12 cellular contexts compared by ENCODE assay signal in the genomic region with DNA sequence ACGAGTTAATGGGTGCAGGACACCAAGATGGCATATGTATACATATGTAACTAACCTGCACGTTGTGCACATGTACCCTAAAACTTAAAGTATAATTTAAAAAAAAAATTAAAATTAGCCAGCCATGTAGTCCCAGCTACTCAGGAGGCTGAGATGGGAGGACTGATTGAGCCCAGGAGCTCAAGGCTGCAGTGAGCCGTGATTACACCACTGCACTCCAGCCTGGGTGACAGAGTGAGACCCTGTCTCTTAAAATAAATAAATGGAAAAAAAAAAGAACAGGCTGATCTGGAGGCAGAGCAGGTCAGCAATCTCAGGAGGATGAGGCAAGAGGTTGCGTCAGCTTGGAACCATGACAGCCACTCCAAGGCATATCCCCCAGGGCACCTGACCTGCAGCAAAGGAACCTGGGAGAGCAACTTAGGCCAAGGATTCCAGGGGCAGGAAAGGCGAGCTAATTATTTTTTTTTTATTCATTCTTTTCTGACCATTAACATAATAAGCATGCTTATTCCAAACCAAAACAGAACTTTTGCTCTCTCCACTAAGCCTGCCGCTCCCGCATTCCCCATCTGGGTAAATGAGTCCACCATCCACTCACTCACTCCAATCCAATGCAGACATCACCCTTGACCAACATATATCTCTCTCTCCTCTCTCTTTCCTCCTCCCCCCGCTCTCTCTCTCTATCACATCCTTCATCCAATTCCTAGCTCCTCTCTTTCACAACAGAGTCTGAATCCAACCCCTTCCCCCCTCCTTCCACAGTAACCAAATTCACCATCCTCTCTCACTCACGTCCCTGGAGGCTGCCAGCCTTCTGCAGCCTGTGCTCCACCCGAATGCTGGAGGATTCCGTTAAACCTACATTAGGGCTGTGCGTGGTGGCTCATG. TPM values are rescaled to one million over a fixed set of nuclear protein-coding genes. Genes with fewer than 3 reads are reported as not detected.
A peak's percentile ranks its signal among the peaks of the same experiment; 100 is the strongest.
DNase-seq lines count a peak whose midpoint lies in the region; ATAC-seq and TF ChIP-seq lines count a peak whose summit lies in the region.
"Had no signal": no experiment of that assay in that cellular context is flagged by ENCODE, and none has a peak within 500 bp of the region (broad histone marks: within the 10 kb centered on the region; RNA-seq: fewer than 3 reads in every experiment).

No MANE protein-coding gene starts in this region.

- peak overlapping the region; percentile 31 for H3K27ac Mint-ChIP-seq in MCF 10A (ENCODE audit: low read depth, unreplicated experiment)
- H3K27ac Mint-ChIP-seq in progenitor cell of endocrine pancreas: no peak overlapping the region
- H3K27ac Mint-ChIP-seq in nephron progenitor cell: no peak overlapping the region

- H3K4me1 ChIP-seq in mammary epithelial cell (ENCODE audit: insufficient read depth, low read length): peaks cover under 1% of the 10 kb centered on the region
- peaks cover 2% of the 10 kb centered on the region for H3K4me1 ChIP-seq in fibroblast of lung (ENCODE audit: control insufficient read depth, extremely low read depth, insufficient read depth, low read length)

- no peak overlapping the region for H3K27ac ChIP-seq in mammary epithelial cell (ENCODE audit: insufficient read depth, low read depth, low read length)
- no peak overlapping the region for H3K27ac ChIP-seq in fibroblast of lung (ENCODE audit: insufficient read depth, low read length)
- H3K27ac ChIP-seq: WERI-Rb-1 had no signal

- DNase-seq in MCF 10A (ENCODE audit: unreplicated experiment) (peak; percentile 85), mammary epithelial cell (no peak), fibroblast of lung (ENCODE audit: low read depth in 2 of 2) (peak in 1 of 2 donors; percentile 67), mesenteric fat pad (ENCODE audit: low spot score) (peak; percentile 89), progenitor cell of endocrine pancreas (ENCODE audit: low spot score, unreplicated experiment) (no peak), T-helper 9 cell (no peak), nephron progenitor cell (no peak)
- DNase-seq: activated gamma-delta T cell, immature natural killer cell, NCI-H1417 treated with DMSO at 0.1 percent for 48 hours, WERI-Rb-1 had no signal

- POLR2A ChIA-PET in MCF 10A (lab: Yijun Ruan, JAX): interaction anchor here (0.8 to 2.2 kb wide), 7 partner anchors 9 to 95 kb away, joined by 3 to 28 read pairs (median 5); no protein-coding TSS in a partner anchor

- 82% methylated on average over 11 of the region's 12 CpGs for WGBS in mammary epithelial cell (ENCODE audit: low coverage, missing lambda C conversion rate)

- H3K27me3 Mint-ChIP-seq in MCF 10A (ENCODE audit: insufficient read depth, unreplicated experiment) (no peaks in the 10 kb centered on the region), progenitor cell of endocrine pancreas (no peaks in the 10 kb centered on the region), nephron progenitor cell (ENCODE audit: low read depth, poor library complexity) (peaks cover 13% of the 10 kb centered on the region)

- TF ChIP-seq CTCF in MCF 10A (IDR thresholded peaks at IDR 0.05; ENCODE audit: unreplicated experiment): no peak
- no peak for TF ChIP-seq CTCF in mammary epithelial cell (conservative IDR thresholded peaks at IDR 0.05 in 1 of 2, IDR thresholded peaks at IDR 0.05 in 1 of 2; ENCODE audit: extremely low read depth in 1 of 2, insufficient read depth in 1 of 2, low read depth in 1 of 2, low read length in 2 of 2)
- no peak for TF ChIP-seq CTCF in fibroblast of lung (conservative IDR thresholded peaks at IDR 0.05 in 1 of 2, IDR thresholded peaks at IDR 0.05 in 1 of 2; ENCODE audit: low read depth in 1 of 2, low read length in 2 of 2)
- no peak for TF ChIP-seq CTCF in progenitor cell of endocrine pancreas (IDR thresholded peaks at IDR 0.05; ENCODE audit: unreplicated experiment)
- no peak for TF ChIP-seq CTCF in nephron progenitor cell (IDR thresholded peaks at IDR 0.05)

- ATAC-seq in GM21381 (IDR thresholded peaks at IDR 0.05; ENCODE audit: unreplicated experiment): no peak

- CTCF ChIA-PET in MCF 10A (lab: Yijun Ruan, JAX) (interaction anchor here (0.6 to 2.0 kb wide), 7 partner anchors 15 to 603 kb away, joined by 3 to 9 read pairs (median 3); a partner anchor contains a TSS), mammary epithelial cell (lab: Charles Lee; ENCODE audit: low non-redundant PET) (no interaction called here)

- H3K36me3 Mint-ChIP-seq in MCF 10A (ENCODE audit: insufficient read depth, unreplicated experiment) (peaks cover 9% of the 10 kb centered on the region), progenitor cell of endocrine pancreas (ENCODE audit: insufficient read depth) (peaks cover 3% of the 10 kb centered on the region), nephron progenitor cell (ENCODE audit: low read depth) (peaks cover 11% of the 10 kb centered on the region)

- no peak overlapping the region for H2AFZ ChIP-seq in mammary epithelial cell (ENCODE audit: low read depth, low read length)
- no peak overlapping the region for H2AFZ ChIP-seq in fibroblast of lung (ENCODE audit: low read length)

- H3K4me3 ChIP-seq in mammary epithelial cell (replicated peaks in 1 of 3; ENCODE audit: insufficient read depth in 1 of 3, low read depth in 2 of 3, low read length in 3 of 3) (no peak overlapping the region), fibroblast of lung (replicated peaks in 1 of 4; ENCODE audit: control extremely low read depth in 1 of 4, insufficient read depth in 1 of 4, low read depth in 3 of 4, low read length in 4 of 4) (no peak overlapping the region)

- H3K4me2 ChIP-seq in mammary epithelial cell (ENCODE audit: insufficient read depth, low read depth, low read length): no peak overlapping the region
- peak overlapping the region; percentile 10 for H3K4me2 ChIP-seq in fibroblast of lung (ENCODE audit: extremely low read depth, insufficient read depth, low read length)

- H3K36me3 ChIP-seq in mammary epithelial cell (ENCODE audit: insufficient read depth, low read length) (no peaks in the 10 kb centered on the region), fibroblast of lung (ENCODE audit: control insufficient read depth, insufficient read depth, low read length) (no peaks in the 10 kb centered on the region)
- H3K36me3 ChIP-seq: WERI-Rb-1 had no signal

- no peak overlapping the region for H3K9ac ChIP-seq in mammary epithelial cell (ENCODE audit: insufficient read depth, low read length)
- no peak overlapping the region for H3K9ac ChIP-seq in fibroblast of lung (ENCODE audit: insufficient read depth, low read length)

- H4K20me1 ChIP-seq in mammary epithelial cell (ENCODE audit: insufficient read depth, low read length) (no peaks in the 10 kb centered on the region), fibroblast of lung (ENCODE audit: control insufficient read depth, extremely low read depth, insufficient read depth, low read length) (no peaks in the 10 kb centered on the region)

- H3K4me1 Mint-ChIP-seq in MCF 10A (ENCODE audit: insufficient read depth, unreplicated experiment) (peaks cover 39% of the 10 kb centered on the region), progenitor cell of endocrine pancreas (ENCODE audit: low read depth) (no peaks in the 10 kb centered on the region), nephron progenitor cell (no peaks in the 10 kb centered on the region)
- H3K4me1 Mint-ChIP-seq: immature natural killer cell had no signal

- in situ Hi-C loops in mammary epithelial cell (cut with MboI; ENCODE audit: low sequenced_read_pairs in 2 of 2): no loop called here

- H3K9me3 Mint-ChIP-seq in MCF 10A (ENCODE audit: unreplicated experiment) (no peaks in the 10 kb centered on the region), progenitor cell of endocrine pancreas (ENCODE audit: low read depth) (peaks cover 3% of the 10 kb centered on the region), nephron progenitor cell (peaks cover 21% of the 10 kb centered on the region)
- H3K9me3 Mint-ChIP-seq: immature natural killer cell had no signal

- H3K9me3 ChIP-seq in mammary epithelial cell (replicated peaks; ENCODE audit: insufficient read depth, low read length): no peaks in the 10 kb centered on the region
- H3K9me3 ChIP-seq in fibroblast of lung (ENCODE audit: control insufficient read depth, insufficient read depth, low read depth, low read length): no peaks in the 10 kb centered on the region

- intact Hi-C loops in MCF 10A (cut with micrococcal nuclease) (loop anchor here (2.0 kb wide), 1 partner anchor 15 kb away; no protein-coding TSS in a partner anchor), mammary epithelial cell (cut with micrococcal nuclease) (no loop called here)

- BruUV-seq in MCF 10A (replicated peaks; lab: Mats Ljungman, UMichigan): no TSS peak
- BruUV-seq in mammary epithelial cell (replicated peaks; lab: Mats Ljungman, UMichigan): no TSS peak

- H3K79me2 ChIP-seq in mammary epithelial cell (ENCODE audit: insufficient read depth, low read length) (no peaks in the 10 kb centered on the region), fibroblast of lung (ENCODE audit: control insufficient read depth, insufficient read depth, low read length) (no peaks in the 10 kb centered on the region)

- H3K27me3 ChIP-seq in mammary epithelial cell (ENCODE audit: insufficient read depth, low read length): no peaks in the 10 kb centered on the region
- H3K27me3 ChIP-seq in fibroblast of lung (ENCODE audit: control insufficient read depth, insufficient read depth, low read length): no peaks in the 10 kb centered on the region

- H3K4me3 Mint-ChIP-seq in MCF 10A (ENCODE audit: unreplicated experiment): no peak overlapping the region
- H3K4me3 Mint-ChIP-seq in progenitor cell of endocrine pancreas (ENCODE audit: low read depth): no peak overlapping the region
- no peak overlapping the region for H3K4me3 Mint-ChIP-seq in nephron progenitor cell
- H3K4me3 Mint-ChIP-seq: immature natural killer cell had no signal

- dilution Hi-C loops in mammary epithelial cell (cut with HindIII; ENCODE audit: low sequenced_read_pairs): no loop called here

RNA-seq across cellular contexts. Expression of a gene that starts 47.7 kb away (rescaled TPM):
- total RNA-seq in MCF 10A (2022) (31.2 and 38.2 TPM in 2 replicates), mammary epithelial cell (10 to 100 TPM; 34.4 to 41.2 TPM), fibroblast of lung (57.5 and 73.7 TPM in 2 replicates), mesenteric fat pad (58.3 TPM), progenitor cell of endocrine pancreas (16.1 and 17.5 TPM in 2 replicates)
- polyA plus RNA-seq in mammary epithelial cell (15.7 TPM), fibroblast of lung (34.8 and 36.8 TPM in 2 replicates)
- polyA minus RNA-seq in mammary epithelial cell (26.2 TPM), fibroblast of lung (ENCODE audit: low replicate concordance) (75.7 and 207 TPM in 2 replicates)
- polyA plus RNA-seq in fibroblast of lung (2012): 24.8 and 31.4 TPM in 2 replicates

RNA-seq across cellular contexts. Expression of a gene that starts 50.1 kb away (rescaled TPM):
- 41.3 and 57.8 TPM in 2 replicates for total RNA-seq in MCF 10A (2022)
- total RNA-seq in mammary epithelial cell: 10 to 100 TPM; 26.8 to 46.6 TPM
- polyA plus RNA-seq in mammary epithelial cell: 108 TPM
- polyA minus RNA-seq in mammary epithelial cell: 17.3 TPM
- total RNA-seq in fibroblast of lung: 38.8 and 41.9 TPM in 2 replicates
- polyA plus RNA-seq in fibroblast of lung: 70.9 and 82.8 TPM in 2 replicates
- polyA plus RNA-seq in fibroblast of lung (2012): 70.3 and 72.2 TPM in 2 replicates
- polyA minus RNA-seq in fibroblast of lung (ENCODE audit: low replicate concordance): 11.3 and 28.6 TPM in 2 replicates
- 41.6 TPM for total RNA-seq in mesenteric fat pad
- total RNA-seq in progenitor cell of endocrine pancreas: 35.6 and 38.1 TPM in 2 replicates

Comparison
In these comparisons a context has a peak if more than half of its experiments do, and no peak if none do; other contexts are left out.
1. DNase-seq: peak in MCF 10A (single experiment) and mesenteric fat pad (single experiment); none in mammary epithelial cell (single experiment), progenitor cell of endocrine pancreas (single experiment), T-helper 9 cell (single experiment) and nephron progenitor cell (single experiment).